In genomic region chr6:31568537-31568961, GRCh38 we compare ENCODE assay signal across 9 cellular contexts. TPM values are rescaled to one million over a fixed set of nuclear protein-coding genes. Genes with fewer than 3 reads are reported as not detected.
DNase-seq lines count a peak whose midpoint lies in the region; ATAC-seq and TF ChIP-seq lines count a peak whose summit lies in the region.
"Had no signal": no experiment of that assay in that cellular context is flagged by ENCODE, and none has a peak within 500 bp of the region (broad histone marks: within the 10 kb centered on the region; RNA-seq: fewer than 3 reads in every experiment).

No MANE protein-coding gene starts in this region.

- no peak overlapping the region; the same call in 1 of the 2 replicates for H3K4me3 ChIP-seq in GM12864 (ENCODE audit: low read depth, low read length)
- H3K4me3 ChIP-seq: body of pancreas had no signal

- TF ChIP-seq CTCF in GM12864 (IDR thresholded peaks at IDR 0.05; ENCODE audit: low read depth, low read length, missing control alignments), result no peak

- H3K36me3 Mint-ChIP-seq in activated T-helper 2 cell treated with anti-CD3 and anti-CD28 coated beads, Interferon-gamma antibody, Interleukin-2, Interleukin-4, amounts not matched to agents 10 μg/mL and 5 μg/mL and 100 μg/mL, durations not matched to agents 14 hours and 24 hours and 36 hours (ENCODE audit: low read depth), result peaks cover 24% of the 10 kb centered on the region
- peaks cover 26% of the 10 kb centered on the region for H3K36me3 Mint-ChIP-seq in stimulated activated naive CD8-positive, alpha-beta T cell treated with anti-CD3 and anti-CD28 coated beads, Interleukin-15, Interleukin-2, amounts not matched to agents 100 ng/mL and 50 ng/mL, for 24 hours (ENCODE audit: low read depth)

- H3K27me3 Mint-ChIP-seq in activated T-helper 2 cell treated with anti-CD3 and anti-CD28 coated beads, Interferon-gamma antibody, Interleukin-2, Interleukin-4, amounts not matched to agents 10 μg/mL and 5 μg/mL and 100 μg/mL, durations not matched to agents 14 hours and 24 hours and 36 hours (ENCODE audit: low read depth), result peaks cover 18% of the 10 kb centered on the region
- no peaks in the 10 kb centered on the region for H3K27me3 Mint-ChIP-seq in stimulated activated naive CD8-positive, alpha-beta T cell treated with anti-CD3 and anti-CD28 coated beads, Interleukin-15, Interleukin-2, amounts not matched to agents 100 ng/mL and 50 ng/mL, for 24 hours

- H3K4me1 Mint-ChIP-seq in activated T-helper 2 cell treated with anti-CD3 and anti-CD28 coated beads, Interferon-gamma antibody, Interleukin-2, Interleukin-4, amounts not matched to agents 10 μg/mL and 5 μg/mL and 100 μg/mL, durations not matched to agents 14 hours and 24 hours and 36 hours (ENCODE audit: low read depth), result peaks cover 65% of the 10 kb centered on the region
- H3K4me1 Mint-ChIP-seq in stimulated activated naive CD8-positive, alpha-beta T cell treated with anti-CD3 and anti-CD28 coated beads, Interleukin-15, Interleukin-2, amounts not matched to agents 100 ng/mL and 50 ng/mL, for 24 hours (ENCODE audit: low read depth), result peaks cover 93% of the 10 kb centered on the region

- ATAC-seq in GM21381 (IDR thresholded peaks at IDR 0.05; ENCODE audit: unreplicated experiment), result peak; percentile 59
- peak; percentile 33 for ATAC-seq in HG03575 (IDR thresholded peaks at IDR 0.05; ENCODE audit: extremely low read depth, insufficient number of reproducible peaks, low FRiP score, unreplicated experiment)
- ATAC-seq: body of pancreas had no signal

- intact Hi-C loops in activated T-helper 2 cell treated with anti-CD3 and anti-CD28 coated beads, Interferon-gamma antibody, Interleukin-2, Interleukin-4, amounts not matched to agents 10 μg/mL and 5 μg/mL and 100 μg/mL, durations not matched to agents 14 hours and 24 hours and 36 hours (cut with micrococcal nuclease), result loop anchor here (1.0 kb wide), 3 partner anchors 8 to 21 kb away; partner anchors contain the start of gene NFKBIL1

- peak overlapping the region; percentile 86 for H3K27ac Mint-ChIP-seq in activated T-helper 2 cell treated with anti-CD3 and anti-CD28 coated beads, Interferon-gamma antibody, Interleukin-2, Interleukin-4, amounts not matched to agents 10 μg/mL and 5 μg/mL and 100 μg/mL, durations not matched to agents 14 hours and 24 hours and 36 hours
- H3K27ac Mint-ChIP-seq in stimulated activated naive CD8-positive, alpha-beta T cell treated with anti-CD3 and anti-CD28 coated beads, Interleukin-15, Interleukin-2, amounts not matched to agents 100 ng/mL and 50 ng/mL, for 24 hours, result peak overlapping the region; percentile 84

- no peaks in the 10 kb centered on the region for H3K9me3 Mint-ChIP-seq in activated T-helper 2 cell treated with anti-CD3 and anti-CD28 coated beads, Interferon-gamma antibody, Interleukin-2, Interleukin-4, amounts not matched to agents 10 μg/mL and 5 μg/mL and 100 μg/mL, durations not matched to agents 14 hours and 24 hours and 36 hours
- no peaks in the 10 kb centered on the region for H3K9me3 Mint-ChIP-seq in stimulated activated naive CD8-positive, alpha-beta T cell treated with anti-CD3 and anti-CD28 coated beads, Interleukin-15, Interleukin-2, amounts not matched to agents 100 ng/mL and 50 ng/mL, for 24 hours

- H3K4me3 Mint-ChIP-seq in activated T-helper 2 cell treated with anti-CD3 and anti-CD28 coated beads, Interferon-gamma antibody, Interleukin-2, Interleukin-4, amounts not matched to agents 10 μg/mL and 5 μg/mL and 100 μg/mL, durations not matched to agents 14 hours and 24 hours and 36 hours (ENCODE audit: low read depth), result peak overlapping the region; percentile 64
- peak overlapping the region; percentile 70 for H3K4me3 Mint-ChIP-seq in stimulated activated naive CD8-positive, alpha-beta T cell treated with anti-CD3 and anti-CD28 coated beads, Interleukin-15, Interleukin-2, amounts not matched to agents 100 ng/mL and 50 ng/mL, for 24 hours

- DNase-seq in GM12864 (ENCODE audit: low read depth) (peak; percentile 90), NCI-H1417 treated with DMSO at 0.1 percent for 48 hours (lab: John Stamatoyannopoulos, UW) (no peak), GM03348 (ENCODE audit: low spot score) (no peak), DMS153 (lab: John Stamatoyannopoulos, UW) (no peak)
- DNase-seq in activated T-helper 2 cell treated with anti-CD3 and anti-CD28 coated beads, Interferon-gamma antibody, Interleukin-2, Interleukin-4, amounts not matched to agents 10 μg/mL and 5 μg/mL and 100 μg/mL, durations not matched to agents 14 hours and 24 hours and 36 hours (ENCODE audit: low spot score), result peak; percentile 78

RNA-seq across cellular contexts. Expression of gene LTA, which starts 3.5 kb away (rescaled TPM):
- 293 and 308 TPM in 2 replicates for total RNA-seq in activated T-helper 2 cell treated with anti-CD3 and anti-CD28 coated beads, Interferon-gamma antibody, Interleukin-2, Interleukin-4, amounts not matched to agents 10 μg/mL and 5 μg/mL and 100 μg/mL, durations not matched to agents 14 hours and 24 hours and 36 hours
- total RNA-seq: body of pancreas had no signal

RNA-seq across cellular contexts. Expression of gene TNF, which starts 6.8 kb away (rescaled TPM):
- 94.4 and 96.8 TPM in 2 replicates for total RNA-seq in activated T-helper 2 cell treated with anti-CD3 and anti-CD28 coated beads, Interferon-gamma antibody, Interleukin-2, Interleukin-4, amounts not matched to agents 10 μg/mL and 5 μg/mL and 100 μg/mL, durations not matched to agents 14 hours and 24 hours and 36 hours

RNA-seq across cellular contexts. Expression of gene LTB, which starts 13.7 kb away (rescaled TPM):
- total RNA-seq in activated T-helper 2 cell treated with anti-CD3 and anti-CD28 coated beads, Interferon-gamma antibody, Interleukin-2, Interleukin-4, amounts not matched to agents 10 μg/mL and 5 μg/mL and 100 μg/mL, durations not matched to agents 14 hours and 24 hours and 36 hours, result 16.3 and 16.6 TPM in 2 replicates

RNA-seq across cellular contexts. Expression of gene LST1, which starts 17.5 kb away (rescaled TPM):
- 10.2 and 14.6 TPM in 2 replicates for total RNA-seq in activated T-helper 2 cell treated with anti-CD3 and anti-CD28 coated beads, Interferon-gamma antibody, Interleukin-2, Interleukin-4, amounts not matched to agents 10 μg/mL and 5 μg/mL and 100 μg/mL, durations not matched to agents 14 hours and 24 hours and 36 hours

RNA-seq across cellular contexts. Expression of gene NFKBIL1, which starts 21.1 kb away (rescaled TPM):
- total RNA-seq in activated T-helper 2 cell treated with anti-CD3 and anti-CD28 coated beads, Interferon-gamma antibody, Interleukin-2, Interleukin-4, amounts not matched to agents 10 μg/mL and 5 μg/mL and 100 μg/mL, durations not matched to agents 14 hours and 24 hours and 36 hours, result 15.7 and 17.6 TPM in 2 replicates

Comparison
In these comparisons a context has a peak if more than half of its experiments do, and no peak if none do; other contexts are left out.
1. DNase-seq: peak in GM12864 (single experiment) and activated T-helper 2 cell treated with anti-CD3 and anti-CD28 coated beads, Interferon-gamma antibody, Interleukin-2, Interleukin-4, amounts not matched to agents 10 μg/mL and 5 μg/mL and 100 μg/mL, durations not matched to agents 14 hours and 24 hours and 36 hours (single experiment); none in NCI-H1417 treated with DMSO at 0.1 percent for 48 hours (single experiment), GM03348 (single experiment) and DMS153 (single experiment).